Comparison of ENCODE assay signal across 8 cellular contexts in the genomic region with DNA sequence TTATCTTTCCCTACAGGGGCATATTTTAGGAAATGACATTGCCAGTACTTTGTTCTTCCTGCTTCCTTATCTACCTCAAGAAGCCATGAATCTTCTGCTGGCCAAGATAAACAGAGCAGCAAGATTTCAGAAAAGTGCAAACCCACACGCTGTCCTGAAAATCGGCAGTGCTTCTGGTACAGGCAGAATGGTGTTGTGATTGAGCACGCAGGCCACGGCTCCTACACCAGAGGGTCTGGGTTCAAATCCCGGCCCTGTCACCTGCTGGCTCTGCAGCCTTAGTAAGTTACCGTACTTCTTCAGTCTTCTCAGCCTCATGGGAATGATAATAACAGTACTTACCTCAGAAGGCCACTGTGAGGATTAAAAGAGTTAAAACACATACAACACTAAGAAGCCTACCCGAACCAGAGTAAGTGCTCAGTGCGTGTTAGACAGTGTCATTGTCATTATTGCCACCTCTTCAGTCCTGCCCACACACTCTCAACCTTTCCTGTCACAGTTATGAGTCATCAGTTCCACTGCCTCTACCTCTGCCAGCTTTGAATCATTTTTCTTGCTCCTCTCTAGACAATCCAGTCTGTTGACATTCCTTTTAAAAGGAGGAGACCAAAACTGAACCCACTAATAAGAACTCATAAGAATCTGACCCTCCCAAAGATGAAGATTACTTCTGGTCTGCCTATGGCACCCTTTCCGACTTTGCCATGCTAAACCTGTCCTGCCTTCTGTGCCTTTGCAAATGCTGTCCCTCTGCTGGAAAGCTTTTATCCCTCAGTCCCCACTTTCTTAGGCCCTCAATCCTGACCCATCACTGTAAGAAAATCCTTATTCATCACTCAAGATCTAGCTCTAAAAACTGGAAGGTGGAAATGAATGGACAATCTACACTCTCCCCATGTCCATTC. TPM values are rescaled to one million over a fixed set of nuclear protein-coding genes. Genes with fewer than 3 reads are reported as not detected.
DNase-seq lines count a peak whose midpoint lies in the region; ATAC-seq and TF ChIP-seq lines count a peak whose summit lies in the region.

No MANE protein-coding gene starts in this region.

- no peaks in the 10 kb centered on the region for H4K20me1 ChIP-seq in MM.1S (ENCODE audit: insufficient read depth, low read length)

- H3K9me3 Mint-ChIP-seq in T-helper 2 cell treated with Interferon-gamma antibody and Interleukin-4, amounts not matched to agents 5 μg/mL and 100 μg/mL, for 36 hours: no peaks in the 10 kb centered on the region
- H3K9me3 Mint-ChIP-seq in natural killer cell treated with Interleukin-12 subunit alpha and Interleukin-12 subunit beta and Interleukin-15 and Interleukin-18, amount 100 ng/mL, for 72 hours: no peaks in the 10 kb centered on the region

- peak; percentile 84 for ATAC-seq in HG03354 (IDR thresholded peaks at IDR 0.05; ENCODE audit: poor library complexity, severe bottlenecking, unreplicated experiment)
- ATAC-seq in natural killer cell treated with Interleukin-12 subunit alpha and Interleukin-12 subunit beta and Interleukin-15 and Interleukin-18, amount 100 ng/mL, for 72 hours: peak; percentile 96

- no peaks in the 10 kb centered on the region for H3K27me3 ChIP-seq in MM.1S (replicated peaks; ENCODE audit: insufficient read depth, low read length)

- H3K4me2 ChIP-seq in MM.1S (ENCODE audit: low read depth, low read length): no peak overlapping the region

- H3K4me3 Mint-ChIP-seq in T-helper 2 cell treated with Interferon-gamma antibody and Interleukin-4, amounts not matched to agents 5 μg/mL and 100 μg/mL, for 36 hours: peak overlapping the region; percentile 77
- peak overlapping the region; percentile 69 for H3K4me3 Mint-ChIP-seq in natural killer cell treated with Interleukin-12 subunit alpha and Interleukin-12 subunit beta and Interleukin-15 and Interleukin-18, amount 100 ng/mL, for 72 hours

- H3K9ac ChIP-seq in MM.1S (ENCODE audit: low read length): no peak overlapping the region

- H3F3A ChIP-seq in MM.1S (ENCODE audit: insufficient read depth, low read length): no peaks in the 10 kb centered on the region

- no peak overlapping the region for H3K4me3 ChIP-seq in MM.1S (ENCODE audit: low read length)

- H3K27me3 Mint-ChIP-seq in T-helper 2 cell treated with Interferon-gamma antibody and Interleukin-4, amounts not matched to agents 5 μg/mL and 100 μg/mL, for 36 hours (ENCODE audit: low read depth): no peaks in the 10 kb centered on the region
- no peaks in the 10 kb centered on the region for H3K27me3 Mint-ChIP-seq in natural killer cell treated with Interleukin-12 subunit alpha and Interleukin-12 subunit beta and Interleukin-15 and Interleukin-18, amount 100 ng/mL, for 72 hours

- H3K4me1 ChIP-seq in MM.1S (ENCODE audit: low read length): no peaks in the 10 kb centered on the region

- no peak overlapping the region for H2AFZ ChIP-seq in MM.1S (ENCODE audit: low read length)

- no peaks in the 10 kb centered on the region for H3K79me2 ChIP-seq in MM.1S (ENCODE audit: low read length)

- peak overlapping the region; percentile 97 for H3K27ac Mint-ChIP-seq in T-helper 2 cell treated with Interferon-gamma antibody and Interleukin-4, amounts not matched to agents 5 μg/mL and 100 μg/mL, for 36 hours
- peak overlapping the region; percentile 89 to 91 for H3K27ac Mint-ChIP-seq in natural killer cell treated with Interleukin-12 subunit alpha and Interleukin-12 subunit beta and Interleukin-15 and Interleukin-18, amount 100 ng/mL, for 72 hours

- no peaks in the 10 kb centered on the region for H3K9me3 ChIP-seq in MM.1S (replicated peaks; ENCODE audit: insufficient read depth, low read length)

- DNase-seq in activated gamma-delta T cell treated with Interleukin-2 at 50 U/mL for 16 hours (peak; percentile 65), activated gamma-delta T cell (lab: John Stamatoyannopoulos, UW) (no peak), MM.1S (no peak), NCI-H82 (lab: John Stamatoyannopoulos, UW) (no peak)
- peak; percentile 82 for DNase-seq in T-helper 2 cell treated with Interferon-gamma antibody and Interleukin-4, amounts not matched to agents 5 μg/mL and 100 μg/mL, for 36 hours (ENCODE audit: low spot score)
- DNase-seq in central memory CD4-positive, alpha-beta T cell: peak; percentile 69
- DNase-seq in natural killer cell treated with Interleukin-12 subunit alpha and Interleukin-12 subunit beta and Interleukin-15 and Interleukin-18, amount 100 ng/mL, for 72 hours (ENCODE audit: low spot score): peak; percentile 86

- peaks cover 38% of the 10 kb centered on the region for H3K36me3 Mint-ChIP-seq in T-helper 2 cell treated with Interferon-gamma antibody and Interleukin-4, amounts not matched to agents 5 μg/mL and 100 μg/mL, for 36 hours (ENCODE audit: low read depth)
- no peaks in the 10 kb centered on the region for H3K36me3 Mint-ChIP-seq in natural killer cell treated with Interleukin-12 subunit alpha and Interleukin-12 subunit beta and Interleukin-15 and Interleukin-18, amount 100 ng/mL, for 72 hours

- no peak overlapping the region for H3K27ac ChIP-seq in MM.1S (ENCODE audit: low read length)

- H3K9me2 ChIP-seq in MM.1S (replicated peaks; ENCODE audit: insufficient read depth, low read length): no peaks in the 10 kb centered on the region

- H3K4me1 Mint-ChIP-seq in T-helper 2 cell treated with Interferon-gamma antibody and Interleukin-4, amounts not matched to agents 5 μg/mL and 100 μg/mL, for 36 hours (ENCODE audit: low read depth): peaks cover 87% of the 10 kb centered on the region
- peaks cover 61 to 78% of the 10 kb centered on the region in 2 donors for H3K4me1 Mint-ChIP-seq in natural killer cell treated with Interleukin-12 subunit alpha and Interleukin-12 subunit beta and Interleukin-15 and Interleukin-18, amount 100 ng/mL, for 72 hours (ENCODE audit: low read depth in 2 of 2)

- H3K36me3 ChIP-seq in MM.1S (replicated peaks; ENCODE audit: insufficient read depth, low read length): no peaks in the 10 kb centered on the region

- no peak for TF ChIP-seq CTCF in MM.1S (IDR thresholded peaks at IDR 0.05; ENCODE audit: low read length)

RNA-seq across cellular contexts. Expression of gene MPZL3, which starts 10.7 kb away (rescaled TPM):
- 10 to 100 TPM; 10.8 to 12.8 TPM for total RNA-seq in natural killer cell treated with Interleukin-12 subunit alpha and Interleukin-12 subunit beta and Interleukin-15 and Interleukin-18, amount 100 ng/mL, for 72 hours

RNA-seq across cellular contexts. Expression of gene JAML, which starts 16.6 kb away (rescaled TPM):
- total RNA-seq in natural killer cell treated with Interleukin-12 subunit alpha and Interleukin-12 subunit beta and Interleukin-15 and Interleukin-18, amount 100 ng/mL, for 72 hours: 1 to 10 TPM; 1.4 to 8.5 TPM

RNA-seq across cellular contexts. Expression of gene MPZL2, which starts 22.7 kb away (rescaled TPM):
- under 1 TPM in 1 of 2 donors, not detected in 1; 0.45 TPM for total RNA-seq in natural killer cell treated with Interleukin-12 subunit alpha and Interleukin-12 subunit beta and Interleukin-15 and Interleukin-18, amount 100 ng/mL, for 72 hours

Comparison
In these comparisons a context has a peak if more than half of its experiments do, and no peak if none do; other contexts are left out.
1. DNase-seq: peak in activated gamma-delta T cell treated with Interleukin-2 at 50 U/mL for 16 hours (single experiment), T-helper 2 cell treated with Interferon-gamma antibody and Interleukin-4, amounts not matched to agents 5 μg/mL and 100 μg/mL, for 36 hours (single experiment), central memory CD4-positive, alpha-beta T cell (single experiment) and natural killer cell treated with Interleukin-12 subunit alpha and Interleukin-12 subunit beta and Interleukin-15 and Interleukin-18, amount 100 ng/mL, for 72 hours (single experiment); none in activated gamma-delta T cell (single experiment), MM.1S (single experiment) and NCI-H82 (single experiment).